15 cellular contexts compared by ENCODE assay signal in the genomic region with DNA sequence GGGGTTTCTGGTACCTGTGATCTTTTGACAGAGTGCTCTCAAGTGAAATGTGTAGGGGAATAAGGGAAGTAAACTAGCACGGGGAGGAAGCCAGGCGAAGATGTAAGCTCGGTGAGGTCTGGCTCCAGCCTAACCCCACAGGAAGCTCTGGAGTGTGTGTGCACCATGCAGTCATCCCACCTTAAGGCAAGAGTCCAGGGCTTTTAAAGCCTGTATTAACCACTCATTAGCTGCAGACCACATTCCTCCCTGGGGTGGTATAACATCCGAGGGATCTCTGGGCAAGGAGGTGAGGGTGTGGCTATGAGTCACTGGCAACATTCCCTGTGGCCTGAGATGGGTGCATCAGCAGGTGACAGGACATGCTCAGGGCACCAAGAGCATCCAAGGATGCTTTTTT. TPM values are rescaled to one million over a fixed set of nuclear protein-coding genes. Genes with fewer than 3 reads are reported as not detected.
DNase-seq lines count a peak whose midpoint lies in the region; ATAC-seq and TF ChIP-seq lines count a peak whose summit lies in the region.
"Had no signal": no experiment of that assay in that cellular context is flagged by ENCODE, and none has a peak within 500 bp of the region (broad histone marks: within the 10 kb centered on the region; RNA-seq: fewer than 3 reads in every experiment).

No MANE protein-coding gene starts in this region.

- H3K4me3 ChIP-seq in tibial artery: no peak overlapping the region
- H3K4me3 ChIP-seq: right atrium auricular region had no signal

- H3K9me3 Mint-ChIP-seq in activated naive CD8-positive, alpha-beta T cell treated with anti-CD3 and anti-CD28 coated beads, Interleukin-2, amount 10 ng/mL, durations not matched to agents 7 days and 5 days: no peaks in the 10 kb centered on the region
- H3K9me3 Mint-ChIP-seq: dendritic cell treated with granulocyte-macrophage colony-stimulating factor and Interleukin-4, amounts not matched to agents 40 ng/mL and 50 ng/mL, for 4 days had no signal

- H3K36me3 ChIP-seq in tibial artery: no peaks in the 10 kb centered on the region
- H3K36me3 ChIP-seq: right atrium auricular region had no signal

- no peaks in the 10 kb centered on the region for H3K4me1 ChIP-seq in tibial artery
- H3K4me1 ChIP-seq: right atrium auricular region had no signal

- H3K4me3 Mint-ChIP-seq in activated naive CD8-positive, alpha-beta T cell treated with anti-CD3 and anti-CD28 coated beads, Interleukin-2, amount 10 ng/mL, durations not matched to agents 7 days and 5 days: no peak overlapping the region
- H3K4me3 Mint-ChIP-seq: activated naive CD8-positive, alpha-beta T cell; dendritic cell treated with granulocyte-macrophage colony-stimulating factor and Interleukin-4, amounts not matched to agents 40 ng/mL and 50 ng/mL, for 4 days had no signal

- H3K36me3 Mint-ChIP-seq in activated naive CD8-positive, alpha-beta T cell treated with anti-CD3 and anti-CD28 coated beads, Interleukin-2, amount 10 ng/mL, durations not matched to agents 7 days and 5 days: no peaks in the 10 kb centered on the region
- H3K36me3 Mint-ChIP-seq: activated naive CD8-positive, alpha-beta T cell had no signal

- ATAC-seq in activated naive CD8-positive, alpha-beta T cell treated with anti-CD3 and anti-CD28 coated beads, Interleukin-2, amount 10 ng/mL, durations not matched to agents 7 days and 5 days (ENCODE audit: low read depth): peak; percentile 44
- ATAC-seq in HG03469 (IDR thresholded peaks at IDR 0.05; ENCODE audit: unreplicated experiment): no peak
- no peak for ATAC-seq in left cardiac atrium

- DNase-seq in EL (peak; percentile 60), LHCN-M2 (ENCODE audit: low read depth) (peak; percentile 41), renal cortical epithelial cell (ENCODE audit: low read depth) (peak; percentile 84), left cardiac atrium (no peak), COLO668 (lab: John Stamatoyannopoulos, UW; ENCODE audit: unreplicated experiment) (no peak), tibial artery (no peak)
- DNase-seq in activated naive CD8-positive, alpha-beta T cell treated with anti-CD3 and anti-CD28 coated beads, Interleukin-2, amount 10 ng/mL, durations not matched to agents 7 days and 5 days: no peak
- DNase-seq: activated CD4-positive, alpha-beta T cell treated with anti-CD3 and anti-CD28 coated beads, Interleukin-2, amount 50 U/mL, for 4 hours; head of caudate nucleus; MV-4-11; NCI-H510A treated with DMSO at 0.1 percent for 48 hours had no signal

- H3K27me3 Mint-ChIP-seq in activated naive CD8-positive, alpha-beta T cell treated with anti-CD3 and anti-CD28 coated beads, Interleukin-2, amount 10 ng/mL, durations not matched to agents 7 days and 5 days: no peaks in the 10 kb centered on the region
- H3K27me3 Mint-ChIP-seq: activated naive CD8-positive, alpha-beta T cell; dendritic cell treated with granulocyte-macrophage colony-stimulating factor and Interleukin-4, amounts not matched to agents 40 ng/mL and 50 ng/mL, for 4 days had no signal

- H3K27ac Mint-ChIP-seq in activated naive CD8-positive, alpha-beta T cell treated with anti-CD3 and anti-CD28 coated beads, Interleukin-2, amount 10 ng/mL, durations not matched to agents 7 days and 5 days: no peak overlapping the region
- H3K27ac Mint-ChIP-seq: activated naive CD8-positive, alpha-beta T cell; dendritic cell treated with granulocyte-macrophage colony-stimulating factor and Interleukin-4, amounts not matched to agents 40 ng/mL and 50 ng/mL, for 4 days had no signal

- H3K4me1 Mint-ChIP-seq in activated naive CD8-positive, alpha-beta T cell treated with anti-CD3 and anti-CD28 coated beads, Interleukin-2, amount 10 ng/mL, durations not matched to agents 7 days and 5 days: peaks cover 23% of the 10 kb centered on the region

- H3K27me3 ChIP-seq in tibial artery: no peaks in the 10 kb centered on the region
- H3K27me3 ChIP-seq: right atrium auricular region had no signal

- H3K9me3 ChIP-seq in tibial artery: no peaks in the 10 kb centered on the region
- H3K9me3 ChIP-seq: right atrium auricular region had no signal

- intact Hi-C loops in left cardiac atrium (cut with DNase I) (no loop called here), tibial artery (cut with DNase I; ENCODE audit: low total_unique reads) (no loop called here)

- no peak for TF ChIP-seq CTCF in tibial artery (IDR thresholded peaks at IDR 0.05)

- POLR2A ChIA-PET in activated naive CD8-positive, alpha-beta T cell treated with anti-CD3 and anti-CD28 coated beads, Interleukin-2, amount 10 ng/mL, durations not matched to agents 7 days and 5 days (lab: Charles Lee): interaction anchor here (0.6 kb wide), 1 partner anchor 342 kb away, joined by 3 read pairs; no protein-coding TSS in a partner anchor

- no peak overlapping the region for H3K27ac ChIP-seq in tibial artery
- H3K27ac ChIP-seq: right atrium auricular region had no signal

RNA-seq across cellular contexts. Expression of gene RANBP9, which starts 12.5 kb away (rescaled TPM):
- 25.5 and 35.9 TPM in 2 replicates for total RNA-seq in LHCN-M2 (2014; rRNA removed)
- 24.2 TPM for polyA plus RNA-seq in LHCN-M2 (2012)
- 10 to 100 TPM; 55.3 to 56.3 TPM for total RNA-seq in activated naive CD8-positive, alpha-beta T cell treated with anti-CD3 and anti-CD28 coated beads, Interleukin-2, amount 10 ng/mL, durations not matched to agents 7 days and 5 days
- total RNA-seq in renal cortical epithelial cell: 23.1 and 57.0 TPM in 2 replicates
- total RNA-seq in left cardiac atrium: 10 to 100 TPM; 27.3 to 33.1 TPM

Comparison
In these comparisons a context has a peak if more than half of its experiments do, and no peak if none do; other contexts are left out.
1. DNase-seq: peak in EL (single experiment), LHCN-M2 (single experiment) and renal cortical epithelial cell (single experiment); none in activated naive CD8-positive, alpha-beta T cell treated with anti-CD3 and anti-CD28 coated beads, Interleukin-2, amount 10 ng/mL, durations not matched to agents 7 days and 5 days (single experiment), left cardiac atrium (single experiment), COLO668 (single experiment) and tibial artery (0 of 2).